21 cellular contexts compared by ENCODE assay signal in genomic region chr5:131524431-131524830, GRCh38.
"Had no signal": no experiment of that assay in that cellular context is flagged by ENCODE, and none has a peak within 500 bp of the region (broad histone marks: within the 10 kb centered on the region; RNA-seq: fewer than 3 reads in every experiment).

No MANE protein-coding gene starts in this region.

- H3K27ac Mint-ChIP-seq: activated naive CD8-positive, alpha-beta T cell treated with anti-CD3 and anti-CD28 coated beads for 36 hours; stimulated activated memory B cell treated with anti-CD40 and anti-IgM and Interleukin-4, amounts not matched to agents 10 μg/mL and 1 μg/mL and 100 μg/mL, for 72 hours; T-helper 2 cell treated with Interferon-gamma antibody and Interleukin-4, amounts not matched to agents 5 μg/mL and 100 μg/mL, for 36 hours had no signal

- H3K36me3 ChIP-seq: thoracic aorta, upper lobe of left lung had no signal

- H3K27me3 Mint-ChIP-seq: activated naive CD8-positive, alpha-beta T cell treated with anti-CD3 and anti-CD28 coated beads for 36 hours; stimulated activated memory B cell treated with anti-CD40 and anti-IgM and Interleukin-4, amounts not matched to agents 10 μg/mL and 1 μg/mL and 100 μg/mL, for 72 hours had no signal

- H3K27ac ChIP-seq: dorsolateral prefrontal cortex, foreskin keratinocyte, parathyroid adenoma, sigmoid colon, SK-N-MC, thoracic aorta, upper lobe of left lung had no signal

- H3K4me3 Mint-ChIP-seq: activated naive CD8-positive, alpha-beta T cell treated with anti-CD3 and anti-CD28 coated beads for 36 hours; activated T-cell treated with anti-CD3 and anti-CD28 coated beads, Interleukin-2, amount 50 U/mL, for 4 hours; stimulated activated memory B cell treated with anti-CD40 and anti-IgM and Interleukin-4, amounts not matched to agents 10 μg/mL and 1 μg/mL and 100 μg/mL, for 72 hours; T-helper 2 cell treated with Interferon-gamma antibody and Interleukin-4, amounts not matched to agents 5 μg/mL and 100 μg/mL, for 36 hours had no signal

- DNase-seq: activated CD4-positive, alpha-beta T cell treated with anti-CD3 and anti-CD28 coated beads for 48 hours; activated CD8-positive, alpha-beta memory T cell treated with anti-CD3 and anti-CD28 coated beads, Interleukin-2, amount 50 U/mL, for 4 hours; activated naive CD8-positive, alpha-beta T cell treated with anti-CD3 and anti-CD28 coated beads for 36 hours; activated T-cell treated with anti-CD3 and anti-CD28 coated beads, Interleukin-2, amount 50 U/mL, for 4 hours; amygdala; caudate nucleus; dorsolateral prefrontal cortex; foreskin keratinocyte; head of caudate nucleus; kidney; left lung; sigmoid colon; stimulated activated CD4-positive, alpha-beta T cell treated with anti-CD3 and anti-CD28 coated beads, Interleukin-4, amount 100 ng/mL, for 4 hours; upper lobe of left lung had no signal

- H2AFZ ChIP-seq: parathyroid adenoma had no signal

- H3K79me2 ChIP-seq: parathyroid adenoma had no signal

- ATAC-seq: activated T-cell treated with anti-CD3 and anti-CD28 coated beads, Interleukin-2, amount 50 U/mL, for 4 hours; foreskin keratinocyte; left lung; stimulated activated memory B cell treated with anti-CD40 and anti-IgM and Interleukin-4, amounts not matched to agents 10 μg/mL and 1 μg/mL and 100 μg/mL, for 72 hours had no signal

- H3K9me3 Mint-ChIP-seq: activated naive CD8-positive, alpha-beta T cell treated with anti-CD3 and anti-CD28 coated beads for 36 hours; activated T-cell treated with anti-CD3 and anti-CD28 coated beads, Interleukin-2, amount 50 U/mL, for 4 hours; stimulated activated memory B cell treated with anti-CD40 and anti-IgM and Interleukin-4, amounts not matched to agents 10 μg/mL and 1 μg/mL and 100 μg/mL, for 72 hours; T-helper 2 cell treated with Interferon-gamma antibody and Interleukin-4, amounts not matched to agents 5 μg/mL and 100 μg/mL, for 36 hours had no signal

- FAIRE-seq: colon, kidney, TTC549 had no signal

- H3K4me3 ChIP-seq: dorsolateral prefrontal cortex, left lung, sigmoid colon, SK-N-MC, thoracic aorta, upper lobe of left lung had no signal

- H3K27me3 ChIP-seq: dorsolateral prefrontal cortex, foreskin keratinocyte, left lung, sigmoid colon, upper lobe of left lung had no signal

- H3K4me1 ChIP-seq: foreskin keratinocyte, parathyroid adenoma had no signal

- H3K9ac ChIP-seq: parathyroid adenoma had no signal

- H3K9me3 ChIP-seq: left lung, sigmoid colon, thoracic aorta, upper lobe of left lung had no signal
